1 cellular context compared by ENCODE assay signal in genomic region chr11:112006095-112006441, GRCh38.
TF ChIP-seq lines count a peak whose summit lies in the region.

No MANE protein-coding gene starts in this region.

TF ChIP-seq in HepG2, 621 proteins besides CTCF, POLR2A, EP300 and RAD21 (continued from another document):
- 0 out of 2 replicates have a peak, but pooled peaks have one; percentile 22 for TF ChIP-seq ZNF205 (CRISPR knock-in tag; IDR thresholded peaks at IDR 0.05)
- TF ChIP-seq HMGXB4 (CRISPR knock-in tag; IDR thresholded peaks at IDR 0.05; ENCODE audit: borderline replicate concordance in 1 of 2, low read depth in 1 of 2): peak in 1 of 2 experiments; percentile 24; a peak in 1 of 4 replicates
- peak; percentile 48; the same call in 1 of the 2 replicates for TF ChIP-seq TFDP2 (CRISPR knock-in tag; IDR thresholded peaks at IDR 0.05)
- TF ChIP-seq PITX1 (CRISPR knock-in tag; IDR thresholded peaks at IDR 0.05): peak; percentile 56; the same call in 1 of the 2 replicates
